ENCODE assay signal across 1 cellular context in genomic region chr12:84842406-84843013, GRCh38.
TF ChIP-seq lines count a peak whose summit lies in the region.

No MANE protein-coding gene starts in this region.

TF ChIP-seq in H1, 55 proteins besides CTCF, POLR2A, EP300 and RAD21 (continued from another document):
- TF ChIP-seq JUN (IDR thresholded peaks at IDR 0.05; ENCODE audit: low read depth, low read length) (no peak), FOSL1 (IDR thresholded peaks at IDR 0.05; ENCODE audit: insufficient read depth, low read depth, low read length) (no peak), CHD1 (IDR thresholded peaks at IDR 0.05; ENCODE audit: low read depth, low read length) (no peak), MAX (IDR thresholded peaks at IDR 0.05) (no peak), SP2 (IDR thresholded peaks at IDR 0.05; ENCODE audit: low read length) (no peak), YY1 (IDR thresholded peaks at IDR 0.05; ENCODE audit: low read depth, low read length) (no peak), TCF12 (IDR thresholded peaks at IDR 0.05; ENCODE audit: low read depth, low read length) (no peak)
